In the genomic region with DNA sequence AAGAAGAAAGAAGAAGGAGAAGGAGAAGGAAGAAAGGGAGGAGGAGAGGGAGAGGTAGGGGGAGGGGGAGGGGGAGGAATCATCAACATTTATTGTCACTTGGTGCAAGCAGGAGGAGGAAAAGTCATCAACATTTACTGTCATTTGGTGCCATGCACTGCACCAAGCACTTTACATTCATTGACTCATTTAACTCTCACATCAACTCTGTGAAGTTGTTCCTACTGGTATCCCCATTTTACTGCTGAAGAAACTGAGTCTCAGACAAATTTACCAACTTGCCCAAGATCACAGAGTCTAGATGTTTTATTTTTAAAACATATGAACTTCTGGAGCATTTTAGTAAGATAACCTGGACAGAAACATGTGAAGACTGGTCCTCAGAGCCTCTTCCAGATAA, we compare ENCODE assay signal across 29 cellular contexts.
"Had no signal": no experiment of that assay in that cellular context is flagged by ENCODE, and none has a peak within 500 bp of the region (broad histone marks: within the 10 kb centered on the region; RNA-seq: fewer than 3 reads in every experiment).

No MANE protein-coding gene starts in this region.

- H3K9me3 ChIP-seq: adrenal gland, body of pancreas, colonic mucosa, esophagus squamous epithelium, gastroesophageal sphincter had no signal

- H3K4me3 ChIP-seq: adrenal gland, body of pancreas, colonic mucosa, esophagus squamous epithelium, gastroesophageal sphincter had no signal

- H3K9me3 Mint-ChIP-seq: activated T-helper 1 cell treated with anti-CD3 and anti-CD28 coated beads, Interleukin-12 subunit alpha, Interleukin-12 subunit beta, Interleukin-2, Interleukin-4 antibody, amounts not matched to agents 30 ng/mL and 10 ng/mL and 1 ng/mL, durations not matched to agents 14 hours and 24 hours and 36 hours had no signal

- H3K27me3 ChIP-seq: adrenal gland, body of pancreas, colonic mucosa, esophagus squamous epithelium, gastroesophageal sphincter had no signal

- H3K4me1 ChIP-seq: adrenal gland, body of pancreas, colonic mucosa, esophagus squamous epithelium, gastroesophageal sphincter had no signal

- H3K4me1 Mint-ChIP-seq: activated CD8-positive, alpha-beta memory T cell treated with anti-CD3 and anti-CD28 coated beads, Interleukin-2, amount 10 ng/mL, durations not matched to agents 7 days and 5 days; activated naive CD4-positive, alpha-beta T cell treated with anti-CD3 and anti-CD28 coated beads, Interleukin-2, amount 10 ng/mL, durations not matched to agents 7 days and 5 days; activated naive CD8-positive, alpha-beta T cell treated with anti-CD3 and anti-CD28 coated beads, Interleukin-2, amount 50 U/mL, for 24 hours had no signal

- H3K4me3 Mint-ChIP-seq: activated CD4-positive, alpha-beta memory T cell treated with anti-CD3 and anti-CD28 coated beads for 36 hours; activated CD8-positive, alpha-beta memory T cell treated with anti-CD3 and anti-CD28 coated beads, Interleukin-2, amount 10 ng/mL, durations not matched to agents 7 days and 5 days; activated CD8-positive, alpha-beta T cell treated with anti-CD3 and anti-CD28 coated beads, Interleukin-2, amount 10 ng/mL, durations not matched to agents 7 days and 5 days; activated naive CD4-positive, alpha-beta T cell treated with anti-CD3 and anti-CD28 coated beads, Interleukin-2, amount 10 ng/mL, durations not matched to agents 7 days and 5 days; activated naive CD8-positive, alpha-beta T cell treated with anti-CD3 and anti-CD28 coated beads, Interleukin-2, amount 50 U/mL, for 24 hours; activated T-helper 1 cell treated with anti-CD3 and anti-CD28 coated beads, Interleukin-12 subunit alpha, Interleukin-12 subunit beta, Interleukin-2, Interleukin-4 antibody, amounts not matched to agents 30 ng/mL and 10 ng/mL and 1 ng/mL, durations not matched to agents 14 hours and 24 hours and 36 hours had no signal

- H3K27me3 Mint-ChIP-seq: activated CD4-positive, alpha-beta memory T cell treated with anti-CD3 and anti-CD28 coated beads for 36 hours; activated CD8-positive, alpha-beta memory T cell treated with anti-CD3 and anti-CD28 coated beads, Interleukin-2, amount 10 ng/mL, durations not matched to agents 7 days and 5 days; activated naive CD4-positive, alpha-beta T cell treated with anti-CD3 and anti-CD28 coated beads, Interleukin-2, amount 10 ng/mL, durations not matched to agents 7 days and 5 days; activated naive CD8-positive, alpha-beta T cell treated with anti-CD3 and anti-CD28 coated beads, Interleukin-2, amount 50 U/mL, for 24 hours had no signal

- H3K36me3 ChIP-seq: colonic mucosa had no signal

- DNase-seq: activated CD4-positive, alpha-beta memory T cell treated with anti-CD3 and anti-CD28 coated beads for 36 hours; activated CD4-positive, alpha-beta T cell treated with anti-CD3 and anti-CD28 coated beads for 1 hour; activated CD4-positive, alpha-beta T cell treated with anti-CD3 and anti-CD28 coated beads for 4 hours; activated CD8-positive, alpha-beta memory T cell treated with anti-CD3 and anti-CD28 coated beads, Interleukin-2, amount 10 ng/mL, durations not matched to agents 7 days and 5 days; activated CD8-positive, alpha-beta memory T cell treated with anti-CD3 and anti-CD28 coated beads, Interleukin-2, amount 50 U/mL, for 4 hours; activated CD8-positive, alpha-beta T cell treated with anti-CD3 and anti-CD28 coated beads, Interleukin-2, amount 10 ng/mL, durations not matched to agents 7 days and 5 days; activated gamma-delta T cell; activated naive CD4-positive, alpha-beta T cell; activated naive CD4-positive, alpha-beta T cell treated with anti-CD3 and anti-CD28 coated beads, Interleukin-2, amount 10 ng/mL, durations not matched to agents 7 days and 5 days; activated naive CD8-positive, alpha-beta T cell treated with anti-CD3 and anti-CD28 coated beads, Interleukin-2, amount 50 U/mL, for 24 hours; activated T-cell treated with anti-CD3 and anti-CD28 coated beads, Interleukin-2, amount 50 U/mL, for 1 hour; activated T-cell treated with anti-CD3 and anti-CD28 coated beads, Interleukin-2, amount 50 U/mL, for 48 hours; adrenal gland; amygdala; aorta; body of pancreas; caudate nucleus; cerebellar nuclear complex; colonic mucosa; effector CD8-positive, alpha-beta T cell; esophagus squamous epithelium; foreskin melanocyte; T-helper 2 cell had no signal

- FAIRE-seq: endometrium, endothelial cell of umbilical vein had no signal

- ATAC-seq: activated CD8-positive, alpha-beta memory T cell treated with anti-CD3 and anti-CD28 coated beads, Interleukin-2, amount 10 ng/mL, durations not matched to agents 7 days and 5 days; activated CD8-positive, alpha-beta T cell treated with anti-CD3 and anti-CD28 coated beads, Interleukin-2, amount 10 ng/mL, durations not matched to agents 7 days and 5 days; activated naive CD4-positive, alpha-beta T cell treated with anti-CD3 and anti-CD28 coated beads, Interleukin-2, amount 50 U/mL, for 72 hours; activated naive CD8-positive, alpha-beta T cell treated with anti-CD3 and anti-CD28 coated beads, Interleukin-2, amount 50 U/mL, for 24 hours; body of pancreas; gastroesophageal sphincter had no signal

- H3K27ac Mint-ChIP-seq: activated CD4-positive, alpha-beta memory T cell treated with anti-CD3 and anti-CD28 coated beads for 36 hours; activated CD8-positive, alpha-beta memory T cell treated with anti-CD3 and anti-CD28 coated beads, Interleukin-2, amount 10 ng/mL, durations not matched to agents 7 days and 5 days; activated CD8-positive, alpha-beta T cell treated with anti-CD3 and anti-CD28 coated beads, Interleukin-2, amount 10 ng/mL, durations not matched to agents 7 days and 5 days; activated naive CD4-positive, alpha-beta T cell treated with anti-CD3 and anti-CD28 coated beads, Interleukin-2, amount 10 ng/mL, durations not matched to agents 7 days and 5 days; activated naive CD4-positive, alpha-beta T cell treated with anti-CD3 and anti-CD28 coated beads, Interleukin-2, amount 50 U/mL, for 72 hours; activated naive CD8-positive, alpha-beta T cell treated with anti-CD3 and anti-CD28 coated beads, Interleukin-2, amount 50 U/mL, for 24 hours; activated T-helper 1 cell treated with anti-CD3 and anti-CD28 coated beads, Interleukin-12 subunit alpha, Interleukin-12 subunit beta, Interleukin-2, Interleukin-4 antibody, amounts not matched to agents 30 ng/mL and 10 ng/mL and 1 ng/mL, durations not matched to agents 14 hours and 24 hours and 36 hours had no signal

- H3K27ac ChIP-seq: adrenal gland, body of pancreas, colonic mucosa, epithelial cell of prostate, esophagus squamous epithelium, gastroesophageal sphincter had no signal
